27 cellular contexts compared by ENCODE assay signal in the genomic region with DNA sequence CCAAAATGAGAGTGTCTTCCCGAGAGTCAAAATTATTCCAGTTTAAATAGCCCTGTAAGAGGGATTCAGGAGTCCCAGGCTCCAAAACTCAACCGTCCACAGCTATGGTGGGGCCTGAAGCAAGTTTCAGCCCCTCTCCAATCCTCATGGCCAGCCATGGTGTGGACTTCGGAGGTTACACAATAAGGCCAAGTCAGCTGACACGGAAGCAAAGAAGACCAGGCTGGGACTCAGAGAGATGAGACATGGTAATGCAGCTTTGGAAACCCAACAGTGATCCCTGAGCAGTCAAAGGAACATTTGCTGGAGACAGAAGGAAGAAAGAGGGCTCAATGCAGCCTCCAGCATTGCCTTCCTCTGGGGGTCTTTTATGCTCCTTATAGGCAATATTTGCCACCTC.
"Had no signal": no experiment of that assay in that cellular context is flagged by ENCODE, and none has a peak within 500 bp of the region (broad histone marks: within the 10 kb centered on the region; RNA-seq: fewer than 3 reads in every experiment).

No MANE protein-coding gene starts in this region.

- H3K4me3 ChIP-seq: heart right ventricle, hepatocyte, left lung, lung, right atrium auricular region, skin epidermis, stomach, thoracic aorta, tibial artery, upper lobe of right lung had no signal

- H3K27me3 ChIP-seq: neutrophil, right atrium auricular region, stomach, upper lobe of right lung had no signal

- H3K36me3 Mint-ChIP-seq: mesothelial cell of epicardium, naive B cell had no signal

- H3K4me3 Mint-ChIP-seq: mesothelial cell of epicardium; naive B cell; nephron; neural crest cell; stimulated activated naive B cell treated with anti-CD40 and anti-IgM and Interleukin-4, amounts not matched to agents 10 μg/mL and 1 μg/mL and 100 μg/mL, for 72 hours had no signal

- H3K9me3 ChIP-seq: left lung, neutrophil, stomach, thoracic aorta, tibial artery, upper lobe of right lung had no signal

- ATAC-seq: heart right ventricle; left cardiac atrium; left lung; sciatic nerve; stimulated activated naive B cell treated with anti-CD40 and anti-IgM and Interleukin-4, amounts not matched to agents 10 μg/mL and 1 μg/mL and 100 μg/mL, for 72 hours; stimulated activated naive CD8-positive, alpha-beta T cell treated with anti-CD3 and anti-CD28 coated beads, Interleukin-15, Interleukin-2, amounts not matched to agents 100 U/mL and 50 U/mL, for 24 hours; upper lobe of right lung had no signal

- H3K9me3 Mint-ChIP-seq: mesothelial cell of epicardium, nephron, neural crest cell had no signal

- H3K36me3 ChIP-seq: heart right ventricle, left lung, neutrophil, right atrium auricular region, stomach, thoracic aorta, tibial artery, upper lobe of right lung had no signal

- H3K4me1 ChIP-seq: right atrium auricular region, tibial artery, upper lobe of right lung had no signal

- H3K27ac Mint-ChIP-seq: mesothelial cell of epicardium; nephron; stimulated activated naive B cell treated with anti-CD40 and anti-IgM and Interleukin-4, amounts not matched to agents 10 μg/mL and 1 μg/mL and 100 μg/mL, for 72 hours had no signal

- DNase-seq: heart right ventricle; kidney glomerular epithelial cell; left cardiac atrium; left lung; mesendoderm; naive B cell; occipital lobe; stimulated activated CD4-positive, alpha-beta T cell treated with anti-CD3 and anti-CD28 coated beads, Interleukin-12 subunit alpha, Interleukin-12 subunit beta, amount 100 ng/mL, for 4 hours; stimulated activated CD4-positive, alpha-beta T cell treated with anti-CD3 and anti-CD28 coated beads, Interleukin-15, amount 100 ng/mL, for 24 hours; stimulated activated CD4-positive, alpha-beta T cell treated with anti-CD3 and anti-CD28 coated beads, Interleukin-2, amount 100 ng/mL, for 24 hours; stimulated activated CD4-positive, alpha-beta T cell treated with anti-CD3 and anti-CD28 coated beads, Interleukin-4, amount 100 ng/mL, for 1 hour; stimulated activated naive B cell treated with anti-CD40 and anti-IgM and Interleukin-4, amounts not matched to agents 10 μg/mL and 1 μg/mL and 100 μg/mL, for 72 hours; stimulated activated naive CD8-positive, alpha-beta T cell treated with anti-CD3 and anti-CD28 coated beads, Interleukin-15, Interleukin-2, amounts not matched to agents 100 U/mL and 50 U/mL, for 24 hours; stomach; tibial artery; upper lobe of right lung had no signal

- H3K4me1 Mint-ChIP-seq: mesothelial cell of epicardium, nephron had no signal

- H3K27ac ChIP-seq: heart right ventricle, hepatocyte, left lung, neutrophil, parathyroid adenoma, right atrium auricular region, skin epidermis, stomach, thoracic aorta, tibial artery, upper lobe of right lung had no signal
